In the genomic region with DNA sequence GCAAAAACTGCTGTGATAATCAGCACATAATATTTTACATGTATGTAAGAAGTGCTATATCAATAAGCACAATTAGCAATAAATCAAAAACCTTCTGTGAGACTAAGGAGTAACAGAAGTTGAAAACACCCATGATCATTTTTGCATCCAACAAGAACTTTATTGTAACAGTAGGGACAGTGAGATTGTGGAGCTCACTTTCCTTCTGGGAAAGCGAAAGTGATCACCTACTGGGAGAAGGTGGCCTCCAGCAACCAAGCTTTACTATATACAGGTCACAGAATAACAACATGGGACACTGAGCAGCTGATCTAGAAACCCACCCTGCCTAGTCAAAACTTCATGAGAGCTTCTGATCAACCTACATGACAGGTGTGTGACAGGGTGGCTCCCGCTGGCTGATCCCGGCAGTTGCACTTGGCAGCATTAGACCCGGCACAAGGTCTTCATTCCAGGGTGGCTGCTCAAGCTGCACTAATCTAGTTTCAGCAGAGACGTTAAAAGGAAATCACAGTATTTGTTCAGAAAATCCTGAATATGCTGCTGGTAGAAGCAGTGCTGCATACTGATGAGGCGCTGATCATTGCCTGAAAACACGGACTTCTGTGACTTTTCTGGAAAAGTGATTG, we compare ENCODE assay signal across 15 cellular contexts.
A peak's percentile ranks its signal among the peaks of the same experiment; 100 is the strongest.
DNase-seq lines count a peak whose midpoint lies in the region; ATAC-seq and TF ChIP-seq lines count a peak whose summit lies in the region.
"Had no signal": no experiment of that assay in that cellular context is flagged by ENCODE, and none has a peak within 500 bp of the region (broad histone marks: within the 10 kb centered on the region; RNA-seq: fewer than 3 reads in every experiment).

No MANE protein-coding gene starts in this region.

- no peaks in the 10 kb centered on the region for H3K79me2 ChIP-seq in hepatocyte

- no peaks in the 10 kb centered on the region for H3K27me3 ChIP-seq in adrenal gland
- H3K27me3 ChIP-seq in hepatocyte, result no peaks in the 10 kb centered on the region
- no peaks in the 10 kb centered on the region for H3K27me3 ChIP-seq in skeletal muscle tissue (ENCODE audit: control insufficient read depth in 3 of 3, insufficient read depth in 3 of 3, low read length in 3 of 3)
- H3K27me3 ChIP-seq in testis, result no peaks in the 10 kb centered on the region
- H3K27me3 ChIP-seq: cardiac muscle cell, esophagus muscularis mucosa had no signal

- WGBS in adrenal gland, 4 donors, result 41 to 58% (median 53%) methylated on average over 4 to 7 of the region's 7 CpGs
- 70% methylated on average over 7 of the region's 7 CpGs for WGBS in hepatocyte (ENCODE audit: low lambda C conversion rate, missing lambda C conversion rate)
- WGBS in testis, 2 donors, result 85 to 89% methylated on average over 7 of the region's 7 CpGs

- H3K4me3 ChIP-seq in adrenal gland (peak overlapping the region in 2 of 4 donors; percentile 29 to 47), hepatocyte (no peak overlapping the region), skeletal muscle tissue (ENCODE audit: low read length in 3 of 3) (peak overlapping the region; percentile 30 to 55 (median 52)), testis (no peak overlapping the region)
- H3K4me3 ChIP-seq: cardiac muscle cell, esophagus muscularis mucosa had no signal

- intact Hi-C loops in adrenal gland (cut with DNase I), result no loop called here
- intact Hi-C loops in testis (cut with DNase I; ENCODE audit: low total_unique reads), result no loop called here

- DNase-seq in HT1080 (ENCODE audit: low read depth) (peak; percentile 10), adrenal gland (peak; percentile 13 to 58 (median 34)), hepatocyte (ENCODE audit: low spot score) (no peak), HUDEP-2 (lab: John Stamatoyannopoulos, UW; ENCODE audit: unreplicated experiment in 76 of 76) (no peak), NCI-H128 (lab: John Stamatoyannopoulos, UW; ENCODE audit: unreplicated experiment) (no peak), testis (no peak)
- DNase-seq: activated CD4-positive, alpha-beta memory T cell treated with anti-CD3 and anti-CD28 coated beads for 36 hours; activated effector memory CD4-positive, alpha-beta T cell treated with Interleukin-2 at 50 U/mL for 16 hours; CD4-positive, alpha-beta memory T cell; NCI-H345 had no signal

- ATAC-seq in GM21528 (IDR thresholded peaks at IDR 0.05; ENCODE audit: low FRiP score, unreplicated experiment), result no peak
- ATAC-seq: sciatic nerve had no signal

- H3K36me3 ChIP-seq in adrenal gland (replicated peaks in 1 of 2) (no peaks in the 10 kb centered on the region), hepatocyte (replicated peaks; ENCODE audit: insufficient read depth, low read depth) (peaks cover 3% of the 10 kb centered on the region), skeletal muscle tissue (ENCODE audit: control insufficient read depth in 3 of 3, insufficient read depth in 3 of 3, low read length in 3 of 3) (no peaks in the 10 kb centered on the region), testis (ENCODE audit: low read depth, missing control alignments) (no peaks in the 10 kb centered on the region)
- H3K36me3 ChIP-seq: cardiac muscle cell, esophagus muscularis mucosa had no signal

- no peak for TF ChIP-seq CTCF in adrenal gland (IDR thresholded peaks at IDR 0.05)
- TF ChIP-seq CTCF in hepatocyte (IDR thresholded peaks at IDR 0.05; ENCODE audit: poor library complexity), result no peak
- TF ChIP-seq CTCF in testis (IDR thresholded peaks at IDR 0.05), result no peak

- peaks cover 0 to 10% of the 10 kb centered on the region in 2 donors for H3K4me1 ChIP-seq in adrenal gland (replicated peaks in 1 of 2)
- H3K4me1 ChIP-seq in hepatocyte (ENCODE audit: insufficient read depth), result no peaks in the 10 kb centered on the region
- peaks cover 0 to 2% (median 0%) of the 10 kb centered on the region in 3 donors for H3K4me1 ChIP-seq in skeletal muscle tissue (ENCODE audit: control insufficient read depth in 3 of 3, insufficient read depth in 3 of 3, low read length in 3 of 3)
- H3K4me1 ChIP-seq in testis, result no peaks in the 10 kb centered on the region
- H3K4me1 ChIP-seq: esophagus muscularis mucosa had no signal

- H3K9ac ChIP-seq in skeletal muscle tissue (ENCODE audit: low read depth in 1 of 3, low read length in 3 of 3), result peak overlapping the region in 2 of 3 donors; percentile 18 to 37

- no peaks in the 10 kb centered on the region for H4K20me1 ChIP-seq in hepatocyte (ENCODE audit: insufficient read depth, poor library complexity, severe bottlenecking)

- H3K4me2 ChIP-seq in hepatocyte, result peak overlapping the region; percentile 31

- H3K27ac ChIP-seq in adrenal gland (peak overlapping the region in 1 of 5 donors; percentile 42), hepatocyte (no peak overlapping the region), skeletal muscle tissue (ENCODE audit: low read depth, low read length) (no peak overlapping the region), testis (no peak overlapping the region)
- H3K27ac ChIP-seq: cardiac muscle cell, esophagus muscularis mucosa had no signal

- TF ChIP-seq POLR2A in adrenal gland (IDR thresholded peaks at IDR 0.05) (no peak), testis (IDR thresholded peaks at IDR 0.05) (no peak)

- H3K9me3 ChIP-seq in adrenal gland (replicated peaks in 1 of 3) (no peaks in the 10 kb centered on the region), hepatocyte (ENCODE audit: low read depth) (peaks cover 8% of the 10 kb centered on the region), skeletal muscle tissue (ENCODE audit: control insufficient read depth in 3 of 3, low read length in 3 of 3) (no peaks in the 10 kb centered on the region), testis (no peaks in the 10 kb centered on the region)

- H3K9me2 ChIP-seq in hepatocyte (replicated peaks; ENCODE audit: insufficient read depth), result no peaks in the 10 kb centered on the region

- no peak overlapping the region for H2AFZ ChIP-seq in hepatocyte

Comparison
In these comparisons a context has a peak if more than half of its experiments do, and no peak if none do; other contexts are left out.
1. DNase-seq: peak in HT1080 (single experiment) and adrenal gland (7 of 7); none in hepatocyte (single experiment), HUDEP-2 (0 of 76), NCI-H128 (single experiment) and testis (single experiment).
2. H3K4me3 ChIP-seq: peak in skeletal muscle tissue (3 of 3); none in hepatocyte (single experiment) and testis (0 of 2).